17 cellular contexts compared by ENCODE assay signal in genomic region chr19:49824662-49825061, GRCh38. TPM values are rescaled to one million over a fixed set of nuclear protein-coding genes. Genes with fewer than 3 reads are reported as not detected.
DNase-seq lines count a peak whose midpoint lies in the region; ATAC-seq and TF ChIP-seq lines count a peak whose summit lies in the region.
"Had no signal": no experiment of that assay in that cellular context is flagged by ENCODE, and none has a peak within 500 bp of the region (broad histone marks: within the 10 kb centered on the region; RNA-seq: fewer than 3 reads in every experiment).

No MANE protein-coding gene starts in this region.

- H3K4me3 Mint-ChIP-seq in T-helper 2 cell treated with Interferon-gamma antibody and Interleukin-4, amounts not matched to agents 5 μg/mL and 100 μg/mL, for 36 hours: no peak overlapping the region
- H3K4me3 Mint-ChIP-seq: CD4-positive, alpha-beta memory T cell had no signal

- no TSS peak for BruUV-seq in OCI-LY7 (replicated peaks; lab: Mats Ljungman, UMichigan)

- TF ChIP-seq CTCF in HEK293 (tag by site-specific recombination; IDR thresholded peaks at IDR 0.05) (no peak), OCI-LY7 (conservative IDR thresholded peaks at IDR 0.05; ENCODE audit: low read length) (no peak), osteoblast (IDR thresholded peaks at IDR 0.05; ENCODE audit: extremely low read depth, low read depth, low read length) (no peak), hepatocyte (IDR thresholded peaks at IDR 0.05; ENCODE audit: poor library complexity) (no peak)

- no peaks in the 10 kb centered on the region for H3K27me3 ChIP-seq in osteoblast (ENCODE audit: insufficient read depth, low read length)
- no peaks in the 10 kb centered on the region for H3K27me3 ChIP-seq in hepatocyte

- H3K36me3 ChIP-seq in HEK293 (ENCODE audit: control insufficient read depth in 2 of 2, insufficient read depth in 1 of 2, low read length in 2 of 2) (peaks cover 32 to 60% of the 10 kb centered on the region in 2 experiments), OCI-LY7 (ENCODE audit: insufficient read depth, low read length) (peaks cover 85% of the 10 kb centered on the region), osteoblast (ENCODE audit: insufficient read depth, low read length) (peaks cover 14% of the 10 kb centered on the region), hepatocyte (replicated peaks; ENCODE audit: insufficient read depth, low read depth) (no peaks in the 10 kb centered on the region)

- peaks cover 11% of the 10 kb centered on the region for H3K4me1 ChIP-seq in HEK293 (ENCODE audit: control insufficient read depth, insufficient read depth, low read length)
- peaks cover 62% of the 10 kb centered on the region for H3K4me1 ChIP-seq in OCI-LY7 (ENCODE audit: insufficient read depth, low read length, poor library complexity, severe bottlenecking)
- H3K4me1 ChIP-seq in osteoblast (ENCODE audit: insufficient read depth, low read length): no peaks in the 10 kb centered on the region
- H3K4me1 ChIP-seq in hepatocyte (ENCODE audit: insufficient read depth): peaks cover 11% of the 10 kb centered on the region

- POLR2A ChIA-PET in HEK293 (lab: Yijun Ruan, JAX): interaction anchor here (0.7 to 1.2 kb wide), 2 partner anchors 8 to 12 kb away, joined by 5 to 8 read pairs; partner anchors contain the start of gene FUZ
- POLR2A ChIA-PET in OCI-LY7 (lab: Charles Lee): no interaction called here

- peaks cover 49% of the 10 kb centered on the region for H3K79me2 ChIP-seq in OCI-LY7 (ENCODE audit: insufficient read depth, low read depth, low read length)
- peaks cover 64% of the 10 kb centered on the region for H3K79me2 ChIP-seq in osteoblast (ENCODE audit: insufficient read depth, low read length)
- peaks cover 75% of the 10 kb centered on the region for H3K79me2 ChIP-seq in hepatocyte

- H3K27me3 Mint-ChIP-seq in T-helper 2 cell treated with Interferon-gamma antibody and Interleukin-4, amounts not matched to agents 5 μg/mL and 100 μg/mL, for 36 hours (ENCODE audit: low read depth): no peaks in the 10 kb centered on the region
- H3K27me3 Mint-ChIP-seq: CD4-positive, alpha-beta memory T cell had no signal

- H3K9me2 ChIP-seq in OCI-LY7 (ENCODE audit: insufficient read depth, low read length) (no peaks in the 10 kb centered on the region), hepatocyte (replicated peaks; ENCODE audit: insufficient read depth) (no peaks in the 10 kb centered on the region)

- H4K20me1 ChIP-seq in OCI-LY7 (ENCODE audit: insufficient read depth, low read length) (no peaks in the 10 kb centered on the region), osteoblast (ENCODE audit: insufficient read depth, low read length) (peaks cover 32% of the 10 kb centered on the region), hepatocyte (ENCODE audit: insufficient read depth, poor library complexity, severe bottlenecking) (peaks cover 36% of the 10 kb centered on the region)

- H3K4me1 Mint-ChIP-seq in T-helper 2 cell treated with Interferon-gamma antibody and Interleukin-4, amounts not matched to agents 5 μg/mL and 100 μg/mL, for 36 hours (ENCODE audit: low read depth): peaks cover 3% of the 10 kb centered on the region

- peaks cover 17% of the 10 kb centered on the region for H3K36me3 Mint-ChIP-seq in T-helper 2 cell treated with Interferon-gamma antibody and Interleukin-4, amounts not matched to agents 5 μg/mL and 100 μg/mL, for 36 hours (ENCODE audit: low read depth)

- H3K4me3 ChIP-seq in HEK293 (ENCODE audit: low read depth, low read length) (no peak overlapping the region), OCI-LY7 (ENCODE audit: low read depth, low read length, poor library complexity, severe bottlenecking) (no peak overlapping the region), osteoblast (ENCODE audit: insufficient read depth, low read length) (no peak overlapping the region), hepatocyte (no peak overlapping the region)
- H3K4me3 ChIP-seq: GM12878, HAP-1 had no signal

- peak overlapping the region; percentile 83 for H3K4me2 ChIP-seq in OCI-LY7 (ENCODE audit: low read length)
- H3K4me2 ChIP-seq in osteoblast (ENCODE audit: insufficient read depth, low read length): no peak overlapping the region
- H3K4me2 ChIP-seq in hepatocyte: no peak overlapping the region

- H3K9me3 ChIP-seq in HEK293 (ENCODE audit: control insufficient read depth, insufficient read depth, low read depth, low read length) (no peaks in the 10 kb centered on the region), OCI-LY7 (ENCODE audit: low read length) (no peaks in the 10 kb centered on the region), osteoblast (ENCODE audit: low read depth, low read length) (no peaks in the 10 kb centered on the region), hepatocyte (ENCODE audit: low read depth) (no peaks in the 10 kb centered on the region)
- H3K9me3 ChIP-seq: HAP-1 had no signal

- ATAC-seq in GM21576 (IDR thresholded peaks at IDR 0.05; ENCODE audit: unreplicated experiment): no peak
- ATAC-seq: GM12878 had no signal

- intact Hi-C loops in OCI-LY7 (cut with micrococcal nuclease; ENCODE audit: unreplicated experiment): no loop called here

- no peaks in the 10 kb centered on the region for H3K9me3 Mint-ChIP-seq in T-helper 2 cell treated with Interferon-gamma antibody and Interleukin-4, amounts not matched to agents 5 μg/mL and 100 μg/mL, for 36 hours
- H3K9me3 Mint-ChIP-seq: CD4-positive, alpha-beta memory T cell had no signal

- WGBS in hepatocyte (ENCODE audit: low lambda C conversion rate, missing lambda C conversion rate): 98% methylated on average over 6 of the region's 6 CpGs

- no peak overlapping the region for H3K27ac Mint-ChIP-seq in T-helper 2 cell treated with Interferon-gamma antibody and Interleukin-4, amounts not matched to agents 5 μg/mL and 100 μg/mL, for 36 hours
- H3K27ac Mint-ChIP-seq: CD4-positive, alpha-beta memory T cell had no signal

- no peak overlapping the region for H3K27ac ChIP-seq in HEK293 (ENCODE audit: extremely low read depth, low read depth, low read length)
- peak overlapping the region; percentile 94 for H3K27ac ChIP-seq in OCI-LY7 (ENCODE audit: low read depth, low read length, poor library complexity, severe bottlenecking)
- no peak overlapping the region for H3K27ac ChIP-seq in osteoblast (ENCODE audit: low read depth, low read length)
- no peak overlapping the region for H3K27ac ChIP-seq in hepatocyte

- H2AFZ ChIP-seq in OCI-LY7 (ENCODE audit: low read length) (no peak overlapping the region), osteoblast (ENCODE audit: low read length) (no peak overlapping the region), hepatocyte (no peak overlapping the region)

- DNase-seq in OCI-LY7 (ENCODE audit: low spot score): no peak
- peak; percentile 79 for DNase-seq in osteoblast (ENCODE audit: insufficient read length, low spot score, missing footprints)
- DNase-seq in T-helper 2 cell treated with Interferon-gamma antibody and Interleukin-4, amounts not matched to agents 5 μg/mL and 100 μg/mL, for 36 hours (ENCODE audit: low spot score): no peak
- DNase-seq in hepatocyte (ENCODE audit: low spot score): no peak
- DNase-seq: C1 segment of cervical spinal cord; Calu3; CD4-positive, alpha-beta memory T cell; COR-L47; DMS153; DND-41; EL; GDM1; GOT3 had no signal

- CTCF ChIA-PET in HEK293 (lab: Yijun Ruan, JAX): interaction anchor here (0.7 kb wide), 1 partner anchor 54 kb away, joined by 3 read pairs; no protein-coding TSS in a partner anchor
- CTCF ChIA-PET in OCI-LY7 (lab: Charles Lee; ENCODE audit: unreplicated experiment): no interaction called here

TF ChIP-seq in HEK293, 187 proteins besides CTCF, POLR2A, EP300 and RAD21:
- TF ChIP-seq ZNF624 (tag by site-specific recombination; IDR thresholded peaks at IDR 0.05): no peak
- no peak for TF ChIP-seq ZNF501 (tag by site-specific recombination; IDR thresholded peaks at IDR 0.05)
- no peak for TF ChIP-seq ZNF513 (tag by site-specific recombination; IDR thresholded peaks at IDR 0.05)
- no peak for TF ChIP-seq BCL11A (tag by site-specific recombination; IDR thresholded peaks at IDR 0.05; ENCODE audit: low read depth)
- TF ChIP-seq WT1 (tag by site-specific recombination; IDR thresholded peaks at IDR 0.05): no peak
- peak; percentile 72 for TF ChIP-seq ZNF585B (tag by site-specific recombination; IDR thresholded peaks at IDR 0.05)

RNA-seq across cellular contexts. Expression of gene MED25, which starts 6.6 kb away (rescaled TPM):
- total RNA-seq in OCI-LY7 (2014; rRNA removed; shearing (Covaris generic)): 73.5 and 85.1 TPM in 2 replicates
- total RNA-seq in OCI-LY7 (2022) (111 and 146 TPM in 2 replicates), osteoblast (19.5 and 20.9 TPM in 2 replicates), hepatocyte (23.0 and 29.6 TPM in 2 replicates)
- 83.9 and 100 TPM in 2 replicates for polyA plus RNA-seq in hepatocyte

RNA-seq across cellular contexts. Expression of gene FUZ, which starts 11.6 kb away (rescaled TPM):
- 33.6 and 35.1 TPM in 2 replicates for total RNA-seq in OCI-LY7 (2014; rRNA removed; shearing (Covaris generic))
- total RNA-seq in OCI-LY7 (2022) (28.1 and 34.6 TPM in 2 replicates), osteoblast (18.6 and 29.7 TPM in 2 replicates), hepatocyte (19.5 and 20.5 TPM in 2 replicates)
- 20.4 and 24.2 TPM in 2 replicates for polyA plus RNA-seq in hepatocyte

RNA-seq across cellular contexts. Expression of gene PTOV1, which starts 26.3 kb away (rescaled TPM):
- total RNA-seq in OCI-LY7 (2014; rRNA removed; shearing (Covaris generic)): 101 and 124 TPM in 2 replicates
- total RNA-seq in OCI-LY7 (2022): 105 and 114 TPM in 2 replicates
- total RNA-seq in osteoblast: 39.4 and 43.3 TPM in 2 replicates
- total RNA-seq in hepatocyte: 76.4 and 114 TPM in 2 replicates
- polyA plus RNA-seq in hepatocyte: 294 and 305 TPM in 2 replicates

RNA-seq across cellular contexts. Expression of gene PNKP, which starts 42.7 kb away (rescaled TPM):
- total RNA-seq in OCI-LY7 (2014; rRNA removed; shearing (Covaris generic)): 65.4 and 90.9 TPM in 2 replicates
- total RNA-seq in OCI-LY7 (2022): 118 and 140 TPM in 2 replicates
- 42.1 and 43.8 TPM in 2 replicates for total RNA-seq in osteoblast
- total RNA-seq in hepatocyte: 16.1 and 27.0 TPM in 2 replicates
- polyA plus RNA-seq in hepatocyte: 68.6 and 84.4 TPM in 2 replicates

RNA-seq across cellular contexts. Expression of gene AKT1S1, which starts 52.5 kb away (rescaled TPM):
- total RNA-seq in OCI-LY7 (2014; rRNA removed; shearing (Covaris generic)): 7.3 TPM in 2 replicates
- total RNA-seq in OCI-LY7 (2022) (19.8 and 21.2 TPM in 2 replicates), osteoblast (13.3 and 13.4 TPM in 2 replicates), hepatocyte (15.6 and 16.3 TPM in 2 replicates)
- 73.0 and 74.5 TPM in 2 replicates for polyA plus RNA-seq in hepatocyte
